ENCODE assay signal across 12 cellular contexts in the genomic region with DNA sequence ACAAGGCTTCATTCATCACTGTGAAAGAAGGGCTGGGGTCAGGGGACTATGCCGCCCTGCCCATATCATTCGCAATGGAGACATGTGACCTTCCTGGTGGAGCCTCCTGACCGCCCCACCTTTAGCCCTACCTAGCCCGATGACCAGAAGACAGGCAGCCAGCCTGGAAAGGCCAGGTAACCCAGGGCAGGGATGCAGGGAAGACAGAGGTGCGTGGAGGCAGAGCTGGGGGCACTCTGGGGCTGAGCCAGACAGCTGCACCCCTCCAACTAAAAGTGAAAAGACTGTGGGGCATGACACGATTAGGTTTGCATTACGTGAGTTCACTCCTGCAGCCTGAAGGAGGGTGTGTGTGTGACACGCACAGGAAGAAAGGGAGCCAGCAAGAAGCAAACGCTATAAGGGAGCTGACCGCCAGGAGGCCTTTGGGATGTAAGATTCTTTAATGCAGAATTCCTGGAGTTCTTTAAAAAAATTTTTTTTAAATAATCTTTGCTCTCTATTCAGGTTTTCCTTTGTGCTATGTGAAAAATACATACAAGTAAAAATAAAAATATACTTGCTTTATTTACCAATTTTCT. TPM values are rescaled to one million over a fixed set of nuclear protein-coding genes. Genes with fewer than 3 reads are reported as not detected.
DNase-seq lines count a peak whose midpoint lies in the region; ATAC-seq, FAIRE-seq and TF ChIP-seq lines count a peak whose summit lies in the region.
"Had no signal": no experiment of that assay in that cellular context is flagged by ENCODE, and none has a peak within 500 bp of the region (broad histone marks: within the 10 kb centered on the region; RNA-seq: fewer than 3 reads in every experiment).

No MANE protein-coding gene starts in this region.

- no peak overlapping the region for H3K23ac ChIP-seq in mesenchymal stem cell (ENCODE audit: low read length in 2 of 2)

- intact Hi-C loops in ascending aorta (cut with DNase I) (loop anchor here (5.0 kb wide), 3 partner anchors 44 to 386 kb away; a partner anchor contains a TSS), pancreas (cut with DNase I) (no loop called here)

- H3K4me3 ChIP-seq in ascending aorta (no peak overlapping the region), mesenchymal stem cell (ENCODE audit: insufficient read depth in 1 of 2, low read depth in 1 of 2, low read length in 2 of 2) (no peak overlapping the region), pancreas (no peak overlapping the region)
- H3K4me3 ChIP-seq: heart left ventricle had no signal

- H3K14ac ChIP-seq in mesenchymal stem cell (ENCODE audit: low read length in 2 of 2) = peak overlapping the region in 1 of 2 experiments; percentile 68

- H3K4me2 ChIP-seq in mesenchymal stem cell (ENCODE audit: low read length, poor library complexity, severe bottlenecking) = no peak overlapping the region

- H3K27me3 ChIP-seq in ascending aorta (peaks cover 1% of the 10 kb centered on the region), mesenchymal stem cell (ENCODE audit: control insufficient read depth in 1 of 2, insufficient read depth in 1 of 2, low read length in 2 of 2) (peaks cover 15 to 17% of the 10 kb centered on the region in 2 experiments), pancreas (no peaks in the 10 kb centered on the region)

- no peaks in the 10 kb centered on the region for H3K9me3 Mint-ChIP-seq in type B pancreatic cell
- H3K9me3 Mint-ChIP-seq in activated T-cell treated with anti-CD3 and anti-CD28 coated beads, Interleukin-2, amount 50 U/mL, for 4 hours = no peaks in the 10 kb centered on the region

- no peak overlapping the region for H2AK5ac ChIP-seq in mesenchymal stem cell (ENCODE audit: low read length, severe bottlenecking)

- H3K27ac ChIP-seq in ascending aorta (peak overlapping the region; percentile 64 to 79), mesenchymal stem cell (ENCODE audit: low read length, poor library complexity, severe bottlenecking) (no peak overlapping the region), pancreas (peak overlapping the region in 1 of 4 donors; percentile 46)

- H2BK12ac ChIP-seq in mesenchymal stem cell (ENCODE audit: low read length in 2 of 2) = peak overlapping the region in 1 of 2 experiments; percentile 28

- H3K4me1 Mint-ChIP-seq in type B pancreatic cell (ENCODE audit: unreplicated experiment) = peaks cover 7% of the 10 kb centered on the region
- H3K4me1 Mint-ChIP-seq in activated T-cell treated with anti-CD3 and anti-CD28 coated beads, Interleukin-2, amount 50 U/mL, for 4 hours (ENCODE audit: low read depth) = peaks cover 6% of the 10 kb centered on the region

- WGBS in mesenchymal stem cell = 95% methylated on average over 9 of the region's 10 CpGs
- WGBS in pancreas, 2 donors = 85 to 92% methylated on average over 10 of the region's 10 CpGs

- no peak overlapping the region for H4K91ac ChIP-seq in mesenchymal stem cell (ENCODE audit: low read length)

- ATAC-seq in pancreas = no peak
- ATAC-seq in activated T-cell treated with anti-CD3 and anti-CD28 coated beads, Interleukin-2, amount 50 U/mL, for 4 hours = no peak
- ATAC-seq: naive thymus-derived CD4-positive, alpha-beta T cell had no signal

- no peak overlapping the region for H3K9ac ChIP-seq in mesenchymal stem cell (ENCODE audit: low read length)

- H3K18ac ChIP-seq in mesenchymal stem cell (ENCODE audit: low read depth in 1 of 2, low read length in 2 of 2) = no peak overlapping the region

- H2BK120ac ChIP-seq in mesenchymal stem cell (ENCODE audit: low read depth, low read length) = no peak overlapping the region

- peaks cover 0 to 23% of the 10 kb centered on the region in 2 donors for H3K4me1 ChIP-seq in ascending aorta
- H3K4me1 ChIP-seq in mesenchymal stem cell (ENCODE audit: control insufficient read depth, insufficient read depth, low read depth, low read length) = peaks cover 18% of the 10 kb centered on the region
- peaks cover 15 to 33% (median 17%) of the 10 kb centered on the region in 3 donors for H3K4me1 ChIP-seq in pancreas

- FAIRE-seq in pancreas (lab: Jason Lieb, UNC) = no peak
- FAIRE-seq: bronchial epithelial cell had no signal

- H3K36me3 Mint-ChIP-seq in type B pancreatic cell = peaks cover 13% of the 10 kb centered on the region
- H3K36me3 Mint-ChIP-seq in activated T-cell treated with anti-CD3 and anti-CD28 coated beads, Interleukin-2, amount 50 U/mL, for 4 hours (ENCODE audit: insufficient read depth) = peaks cover 24% of the 10 kb centered on the region

- no peak overlapping the region for H3K4me3 Mint-ChIP-seq in type B pancreatic cell
- H3K4me3 Mint-ChIP-seq in activated T-cell treated with anti-CD3 and anti-CD28 coated beads, Interleukin-2, amount 50 U/mL, for 4 hours = no peak overlapping the region
- H3K4me3 Mint-ChIP-seq: naive thymus-derived CD4-positive, alpha-beta T cell had no signal

- DNase-seq in NCI-H748 (lab: John Stamatoyannopoulos, UW; ENCODE audit: unreplicated experiment) (peak; percentile 39), NCI-H748 treated with DMSO at 0.1 percent for 48 hours (lab: John Stamatoyannopoulos, UW) (no peak), ascending aorta (ENCODE audit: low spot score in 2 of 2) (no peak), mesenchymal stem cell (no peak), type B pancreatic cell (ENCODE audit: extremely low spot score, unreplicated experiment) (no peak), pancreas (no peak), HEK293T (ENCODE audit: extremely low spot score) (no peak)
- DNase-seq in activated T-cell treated with anti-CD3 and anti-CD28 coated beads, Interleukin-2, amount 50 U/mL, for 4 hours = no peak
- DNase-seq: activated CD4-positive, alpha-beta T cell treated with anti-CD3 and anti-CD28 coated beads, Interleukin-2, amount 50 U/mL, for 4 hours; naive thymus-derived CD4-positive, alpha-beta T cell had no signal

- peak overlapping the region; percentile 23 for H4K8ac ChIP-seq in mesenchymal stem cell (ENCODE audit: low read length)

- no peaks in the 10 kb centered on the region for H3K79me1 ChIP-seq in mesenchymal stem cell (replicated peaks; ENCODE audit: low read length, poor library complexity, severe bottlenecking)

- no peak overlapping the region for H3K27ac Mint-ChIP-seq in type B pancreatic cell

- POLR2A ChIA-PET in HEK293T (lab: Yijun Ruan, JAX) = interaction anchor here (1.6 kb wide), 1 partner anchor 183 kb away, joined by 3 read pairs; a partner anchor contains a TSS

- peaks cover 17 to 34% of the 10 kb centered on the region in 2 donors for H3K36me3 ChIP-seq in ascending aorta
- H3K36me3 ChIP-seq in mesenchymal stem cell (ENCODE audit: control insufficient read depth in 1 of 2, insufficient read depth in 2 of 2, low read depth in 1 of 2, low read length in 2 of 2) = peaks cover 5 to 27% of the 10 kb centered on the region in 2 experiments
- H3K36me3 ChIP-seq in pancreas = peaks cover 0 to 19% (median 0%) of the 10 kb centered on the region in 3 donors

- H2BK15ac ChIP-seq in mesenchymal stem cell (ENCODE audit: low read depth, poor library complexity, severe bottlenecking) = peak overlapping the region; percentile 57

- H2AFZ ChIP-seq in mesenchymal stem cell (ENCODE audit: low read depth, low read length) = no peak overlapping the region

- no peak overlapping the region for H3K4ac ChIP-seq in mesenchymal stem cell (ENCODE audit: low read depth in 1 of 2, low read length in 2 of 2)

- no peak overlapping the region for H2BK5ac ChIP-seq in mesenchymal stem cell (ENCODE audit: low read depth, low read length, poor library complexity, severe bottlenecking)

- H3K27me3 Mint-ChIP-seq in type B pancreatic cell = peaks cover 7% of the 10 kb centered on the region
- no peaks in the 10 kb centered on the region for H3K27me3 Mint-ChIP-seq in activated T-cell treated with anti-CD3 and anti-CD28 coated beads, Interleukin-2, amount 50 U/mL, for 4 hours (ENCODE audit: low read depth)

- no peaks in the 10 kb centered on the region for H3K9me3 ChIP-seq in ascending aorta
- no peaks in the 10 kb centered on the region for H3K9me3 ChIP-seq in mesenchymal stem cell (ENCODE audit: control insufficient read depth, low read length)
- no peaks in the 10 kb centered on the region for H3K9me3 ChIP-seq in pancreas
- H3K9me3 ChIP-seq: heart left ventricle had no signal

- CTCF ChIA-PET in HEK293T (lab: Yijun Ruan, JAX) = no interaction called here

- no peak for TF ChIP-seq CTCF in ascending aorta (IDR thresholded peaks at IDR 0.05)
- TF ChIP-seq CTCF in type B pancreatic cell (conservative IDR thresholded peaks at IDR 0.05) = peak; percentile 53
- TF ChIP-seq CTCF in pancreas (IDR thresholded peaks at IDR 0.05) = no peak

TF ChIP-seq in HEK293T, 16 proteins besides CTCF, POLR2A, EP300 and RAD21 (continues in another document):
- no peak for TF ChIP-seq TARDBP (IDR thresholded peaks at IDR 0.05)
- TF ChIP-seq ZNF384 (IDR thresholded peaks at IDR 0.05) = no peak
- TF ChIP-seq, protein P1, sequence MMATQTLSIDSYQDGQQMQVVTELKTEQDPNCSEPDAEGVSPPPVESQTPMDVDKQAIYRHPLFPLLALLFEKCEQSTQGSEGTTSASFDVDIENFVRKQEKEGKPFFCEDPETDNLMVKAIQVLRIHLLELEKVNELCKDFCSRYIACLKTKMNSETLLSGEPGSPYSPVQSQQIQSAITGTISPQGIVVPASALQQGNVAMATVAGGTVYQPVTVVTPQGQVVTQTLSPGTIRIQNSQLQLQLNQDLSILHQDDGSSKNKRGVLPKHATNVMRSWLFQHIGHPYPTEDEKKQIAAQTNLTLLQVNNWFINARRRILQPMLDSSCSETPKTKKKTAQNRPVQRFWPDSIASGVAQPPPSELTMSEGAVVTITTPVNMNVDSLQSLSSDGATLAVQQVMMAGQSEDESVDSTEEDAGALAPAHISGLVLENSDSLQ (IDR thresholded peaks at IDR 0.05) = no peak

RNA-seq across cellular contexts. Expression of a gene that starts 3.7 kb away (rescaled TPM):
- total RNA-seq in ascending aorta = 117 TPM
- polyA plus RNA-seq in mesenchymal stem cell (2013, experiment 1 of 2) = 3.5 TPM
- polyA plus RNA-seq in mesenchymal stem cell (2013, experiment 2 of 2) = 2.9 TPM
- 12.0 and 24.4 TPM in 2 replicates for total RNA-seq in type B pancreatic cell (ENCODE audit: low replicate concordance)
- total RNA-seq in pancreas = 10 to 100 TPM in 4 of 6 donors, 1 to 10 TPM in 2; 4.9 to 18.9 (median 16.0) TPM
- 10 to 100 TPM; 11.1 to 22.7 TPM for polyA plus RNA-seq in pancreas
- 1 to 10 TPM; 5.9 to 9.1 (median 8.0) TPM for total RNA-seq in activated T-cell treated with anti-CD3 and anti-CD28 coated beads, Interleukin-2, amount 50 U/mL, for 4 hours

RNA-seq across cellular contexts. Expression of a gene that starts 40.1 kb away (rescaled TPM):
- 22.6 TPM for total RNA-seq in ascending aorta
- 19.8 TPM for polyA plus RNA-seq in mesenchymal stem cell (2013, experiment 1 of 2)
- polyA plus RNA-seq in mesenchymal stem cell (2013, experiment 2 of 2) = 20.1 TPM
- 36.7 and 50.4 TPM in 2 replicates for total RNA-seq in type B pancreatic cell (ENCODE audit: low replicate concordance)
- 10 to 100 TPM; 14.0 to 25.5 (median 19.3) TPM for total RNA-seq in pancreas
- polyA plus RNA-seq in pancreas = 10 to 100 TPM; 62.8 to 91.6 TPM
- total RNA-seq in activated T-cell treated with anti-CD3 and anti-CD28 coated beads, Interleukin-2, amount 50 U/mL, for 4 hours = 10 to 100 TPM; 64.5 to 70.9 (median 66.5) TPM

RNA-seq across cellular contexts. Expression of a gene that starts 44.8 kb away (rescaled TPM):
- total RNA-seq in ascending aorta = 21.6 TPM
- 1.1 TPM for polyA plus RNA-seq in mesenchymal stem cell (2013, experiment 1 of 2)
- 1.1 TPM for polyA plus RNA-seq in mesenchymal stem cell (2013, experiment 2 of 2)
- 14.0 and 15.5 TPM in 2 replicates for total RNA-seq in type B pancreatic cell (ENCODE audit: low replicate concordance)
- total RNA-seq in pancreas = 10 to 100 TPM in 2 of 6 donors, 1 to 10 TPM in 4; 7.8 to 11.7 (median 9.3) TPM
- 10 to 100 TPM in 1 of 2 donors, 1 to 10 TPM in 1; 6.9 to 12.2 TPM for polyA plus RNA-seq in pancreas
- total RNA-seq in activated T-cell treated with anti-CD3 and anti-CD28 coated beads, Interleukin-2, amount 50 U/mL, for 4 hours = 10 to 100 TPM; 22.8 to 25.4 (median 24.6) TPM
